In genomic region chr12:26524862-26525465, GRCh38 we compare ENCODE assay signal across 1 cellular context.
TF ChIP-seq lines count a peak whose summit lies in the region.

No MANE protein-coding gene starts in this region.

TF ChIP-seq in HepG2, 621 proteins besides CTCF, POLR2A, EP300 and RAD21 (continued from another document):
- TF ChIP-seq, protein P1, sequence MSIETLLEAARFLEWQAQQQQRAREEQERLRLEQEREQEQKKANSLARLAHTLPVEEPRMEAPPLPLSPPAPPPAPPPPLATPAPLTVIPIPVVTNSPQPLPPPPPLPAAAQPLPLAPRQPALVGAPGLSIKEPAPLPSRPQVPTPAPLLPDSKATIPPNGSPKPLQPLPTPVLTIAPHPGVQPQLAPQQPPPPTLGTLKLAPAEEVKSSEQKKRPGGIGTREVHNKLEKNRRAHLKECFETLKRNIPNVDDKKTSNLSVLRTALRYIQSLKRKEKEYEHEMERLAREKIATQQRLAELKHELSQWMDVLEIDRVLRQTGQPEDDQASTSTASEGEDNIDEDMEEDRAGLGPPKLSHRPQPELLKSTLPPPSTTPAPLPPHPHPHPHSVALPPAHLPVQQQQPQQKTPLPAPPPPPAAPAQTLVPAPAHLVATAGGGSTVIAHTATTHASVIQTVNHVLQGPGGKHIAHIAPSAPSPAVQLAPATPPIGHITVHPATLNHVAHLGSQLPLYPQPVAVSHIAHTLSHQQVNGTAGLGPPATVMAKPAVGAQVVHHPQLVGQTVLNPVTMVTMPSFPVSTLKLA (IDR thresholded peaks at IDR 0.05) = no peak
- no peak for TF ChIP-seq HDAC1 (CRISPR knock-in tag; IDR thresholded peaks at IDR 0.05)
- TF ChIP-seq MAFG (CRISPR knock-in tag; IDR thresholded peaks at IDR 0.05) = no peak
- TF ChIP-seq, protein P2, sequence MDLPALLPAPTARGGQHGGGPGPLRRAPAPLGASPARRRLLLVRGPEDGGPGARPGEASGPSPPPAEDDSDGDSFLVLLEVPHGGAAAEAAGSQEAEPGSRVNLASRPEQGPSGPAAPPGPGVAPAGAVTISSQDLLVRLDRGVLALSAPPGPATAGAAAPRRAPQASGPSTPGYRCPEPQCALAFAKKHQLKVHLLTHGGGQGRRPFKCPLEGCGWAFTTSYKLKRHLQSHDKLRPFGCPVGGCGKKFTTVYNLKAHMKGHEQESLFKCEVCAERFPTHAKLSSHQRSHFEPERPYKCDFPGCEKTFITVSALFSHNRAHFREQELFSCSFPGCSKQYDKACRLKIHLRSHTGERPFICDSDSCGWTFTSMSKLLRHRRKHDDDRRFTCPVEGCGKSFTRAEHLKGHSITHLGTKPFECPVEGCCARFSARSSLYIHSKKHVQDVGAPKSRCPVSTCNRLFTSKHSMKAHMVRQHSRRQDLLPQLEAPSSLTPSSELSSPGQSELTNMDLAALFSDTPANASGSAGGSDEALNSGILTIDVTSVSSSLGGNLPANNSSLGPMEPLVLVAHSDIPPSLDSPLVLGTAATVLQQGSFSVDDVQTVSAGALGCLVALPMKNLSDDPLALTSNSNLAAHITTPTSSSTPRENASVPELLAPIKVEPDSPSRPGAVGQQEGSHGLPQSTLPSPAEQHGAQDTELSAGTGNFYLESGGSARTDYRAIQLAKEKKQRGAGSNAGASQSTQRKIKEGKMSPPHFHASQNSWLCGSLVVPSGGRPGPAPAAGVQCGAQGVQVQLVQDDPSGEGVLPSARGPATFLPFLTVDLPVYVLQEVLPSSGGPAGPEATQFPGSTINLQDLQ (CRISPR knock-in tag; IDR thresholded peaks at IDR 0.05) = no peak
- 0 out of 2 replicates have a peak, but pooled peaks have one; percentile 63 for TF ChIP-seq ZMYM2 (CRISPR knock-in tag; IDR thresholded peaks at IDR 0.05)
- TF ChIP-seq REST (IDR thresholded peaks at IDR 0.05; ENCODE audit: borderline replicate concordance in 1 of 2, low read depth in 1 of 2, low read length in 2 of 2) = no peak
- no peak for TF ChIP-seq FOXK2 (IDR thresholded peaks at IDR 0.05)
- TF ChIP-seq ZNF280D (CRISPR knock-in tag; IDR thresholded peaks at IDR 0.05) = peak; percentile 88
